ENCODE assay signal across 14 cellular contexts in genomic region chr4:48899432-48899749, GRCh38. TPM values are rescaled to one million over a fixed set of nuclear protein-coding genes. Genes with fewer than 3 reads are reported as not detected.
DNase-seq lines count a peak whose midpoint lies in the region; ATAC-seq and TF ChIP-seq lines count a peak whose summit lies in the region.
"Had no signal": no experiment of that assay in that cellular context is flagged by ENCODE, and none has a peak within 500 bp of the region (broad histone marks: within the 10 kb centered on the region; RNA-seq: fewer than 3 reads in every experiment).

No MANE protein-coding gene starts in this region.

- H3K4me1 ChIP-seq in SJSA1 (replicated peaks) (peaks cover 15% of the 10 kb centered on the region), mesenchymal stem cell (ENCODE audit: control insufficient read depth, insufficient read depth, low read depth, low read length) (peaks cover 11% of the 10 kb centered on the region)

- no peaks in the 10 kb centered on the region for H3K27me3 Mint-ChIP-seq in T-helper 1 cell treated with Interleukin-12 subunit alpha and Interleukin-12 subunit beta and Interleukin-4 antibody, amounts not matched to agents 30 μg/mL and 1 μg/mL, for 36 hours (ENCODE audit: low read depth)
- no peaks in the 10 kb centered on the region for H3K27me3 Mint-ChIP-seq in type B pancreatic cell

- no peaks in the 10 kb centered on the region for H3K27me3 ChIP-seq in SJSA1 (replicated peaks)
- H3K27me3 ChIP-seq in mesenchymal stem cell (ENCODE audit: control insufficient read depth in 1 of 2, insufficient read depth in 1 of 2, low read length in 2 of 2), result no peaks in the 10 kb centered on the region
- H3K27me3 ChIP-seq: esophagus muscularis mucosa had no signal

- peaks cover 42% of the 10 kb centered on the region for H3K4me1 Mint-ChIP-seq in T-helper 1 cell treated with Interleukin-12 subunit alpha and Interleukin-12 subunit beta and Interleukin-4 antibody, amounts not matched to agents 30 μg/mL and 1 μg/mL, for 36 hours (ENCODE audit: low read depth)
- H3K4me1 Mint-ChIP-seq in type B pancreatic cell (ENCODE audit: unreplicated experiment), result no peaks in the 10 kb centered on the region
- H3K4me1 Mint-ChIP-seq: WTC11 had no signal

- ATAC-seq in GM21529 (IDR thresholded peaks at IDR 0.05; ENCODE audit: unreplicated experiment), result peak; percentile 17
- ATAC-seq: WTC11 had no signal

- H3K14ac ChIP-seq in mesenchymal stem cell (ENCODE audit: low read length in 2 of 2), result no peak overlapping the region

- H3K27ac Mint-ChIP-seq in T-helper 1 cell treated with Interleukin-12 subunit alpha and Interleukin-12 subunit beta and Interleukin-4 antibody, amounts not matched to agents 30 μg/mL and 1 μg/mL, for 36 hours, result peak overlapping the region; percentile 70
- no peak overlapping the region for H3K27ac Mint-ChIP-seq in type B pancreatic cell
- H3K27ac Mint-ChIP-seq: WTC11 had no signal

- no peak overlapping the region for H4K91ac ChIP-seq in mesenchymal stem cell (ENCODE audit: low read length)

- H3K27ac ChIP-seq in SJSA1 (peak overlapping the region; percentile 42), mesenchymal stem cell (ENCODE audit: low read length, poor library complexity, severe bottlenecking) (peak overlapping the region; percentile 89)
- H3K27ac ChIP-seq: esophagus muscularis mucosa had no signal

- no peak overlapping the region for H2BK15ac ChIP-seq in mesenchymal stem cell (ENCODE audit: low read depth, poor library complexity, severe bottlenecking)

- no peak for DNase-seq in T-helper 1 cell
- no peak for DNase-seq in SJSA1 (ENCODE audit: low read depth in 1 of 2, low spot score in 2 of 2)
- no peak for DNase-seq in mesenchymal stem cell
- no peak for DNase-seq in NCI-H1092 (lab: John Stamatoyannopoulos, UW)
- DNase-seq in NCI-H1092 treated with DMSO at 0.1 percent for 48 hours (lab: John Stamatoyannopoulos, UW), result no peak
- no peak for DNase-seq in type B pancreatic cell (ENCODE audit: extremely low spot score, unreplicated experiment)
- DNase-seq: 8988T; activated effector memory CD4-positive, alpha-beta T cell treated with Interleukin-2 at 50 U/mL for 16 hours; cerebellar nuclear complex; RPMI8226 had no signal

- H3K36me3 ChIP-seq in SJSA1, result no peaks in the 10 kb centered on the region
- peaks cover 2 to 13% of the 10 kb centered on the region in 2 experiments for H3K36me3 ChIP-seq in mesenchymal stem cell (ENCODE audit: control insufficient read depth in 1 of 2, insufficient read depth in 2 of 2, low read depth in 1 of 2, low read length in 2 of 2)

- no peak overlapping the region for H3K18ac ChIP-seq in mesenchymal stem cell (ENCODE audit: low read depth in 1 of 2, low read length in 2 of 2)

- no peaks in the 10 kb centered on the region for H3K9me3 ChIP-seq in SJSA1 (replicated peaks)
- H3K9me3 ChIP-seq in mesenchymal stem cell (ENCODE audit: control insufficient read depth, low read length), result no peaks in the 10 kb centered on the region
- H3K9me3 ChIP-seq: esophagus muscularis mucosa had no signal

- H3K4me3 Mint-ChIP-seq in T-helper 1 cell treated with Interleukin-12 subunit alpha and Interleukin-12 subunit beta and Interleukin-4 antibody, amounts not matched to agents 30 μg/mL and 1 μg/mL, for 36 hours, result peak overlapping the region; percentile 56
- H3K4me3 Mint-ChIP-seq in type B pancreatic cell, result no peak overlapping the region
- H3K4me3 Mint-ChIP-seq: WTC11 had no signal

- H3K36me3 Mint-ChIP-seq in T-helper 1 cell treated with Interleukin-12 subunit alpha and Interleukin-12 subunit beta and Interleukin-4 antibody, amounts not matched to agents 30 μg/mL and 1 μg/mL, for 36 hours (ENCODE audit: low read depth), result peaks cover 70% of the 10 kb centered on the region
- H3K36me3 Mint-ChIP-seq in type B pancreatic cell, result peaks cover 37% of the 10 kb centered on the region

- no peak overlapping the region for H3K23ac ChIP-seq in mesenchymal stem cell (ENCODE audit: low read length in 2 of 2)

- no peak overlapping the region for H2AFZ ChIP-seq in mesenchymal stem cell (ENCODE audit: low read depth, low read length)

- H2BK5ac ChIP-seq in mesenchymal stem cell (ENCODE audit: low read depth, low read length, poor library complexity, severe bottlenecking), result no peak overlapping the region

- peak overlapping the region; percentile 0 for H3K9ac ChIP-seq in mesenchymal stem cell (ENCODE audit: low read length)

- no peak overlapping the region for H2BK120ac ChIP-seq in mesenchymal stem cell (ENCODE audit: low read depth, low read length)

- H2BK12ac ChIP-seq in mesenchymal stem cell (ENCODE audit: low read length in 2 of 2), result no peak overlapping the region

- H3K4me3 ChIP-seq in SJSA1 (no peak overlapping the region), mesenchymal stem cell (ENCODE audit: insufficient read depth in 1 of 2, low read depth in 1 of 2, low read length in 2 of 2) (no peak overlapping the region)
- H3K4me3 ChIP-seq: esophagus muscularis mucosa had no signal

- H3K4ac ChIP-seq in mesenchymal stem cell (ENCODE audit: low read depth in 1 of 2, low read length in 2 of 2), result no peak overlapping the region

- TF ChIP-seq CTCF in type B pancreatic cell (conservative IDR thresholded peaks at IDR 0.05), result no peak

- no peak overlapping the region for H4K8ac ChIP-seq in mesenchymal stem cell (ENCODE audit: low read length)

- 100% methylated on average over 1 of the region's 1 CpG for WGBS in mesenchymal stem cell

- H3K79me1 ChIP-seq in mesenchymal stem cell (replicated peaks; ENCODE audit: low read length, poor library complexity, severe bottlenecking), result peaks cover 6% of the 10 kb centered on the region

- no peak overlapping the region for H2AK5ac ChIP-seq in mesenchymal stem cell (ENCODE audit: low read length, severe bottlenecking)

- no peaks in the 10 kb centered on the region for H3K9me3 Mint-ChIP-seq in T-helper 1 cell treated with Interleukin-12 subunit alpha and Interleukin-12 subunit beta and Interleukin-4 antibody, amounts not matched to agents 30 μg/mL and 1 μg/mL, for 36 hours
- H3K9me3 Mint-ChIP-seq in type B pancreatic cell, result no peaks in the 10 kb centered on the region
- H3K9me3 Mint-ChIP-seq: WTC11 had no signal

- no peak overlapping the region for H3K4me2 ChIP-seq in mesenchymal stem cell (ENCODE audit: low read length, poor library complexity, severe bottlenecking)

RNA-seq across cellular contexts. Expression of gene OCIAD2, which starts 7.2 kb away (rescaled TPM):
- 3.8 and 14.3 TPM in 2 replicates for total RNA-seq in SJSA1 (2014; rRNA removed; shearing (Covaris generic))
- 40.7 TPM for polyA plus RNA-seq in mesenchymal stem cell (2013, experiment 1 of 2)
- polyA plus RNA-seq in mesenchymal stem cell (2013, experiment 2 of 2), result 45.4 TPM
- total RNA-seq in type B pancreatic cell (ENCODE audit: low replicate concordance), result 41.5 and 66.3 TPM in 2 replicates
